ENCODE assay signal across 17 cellular contexts in genomic region chr1:108780937-108781574, GRCh38.
"Had no signal": no experiment of that assay in that cellular context is flagged by ENCODE, and none has a peak within 500 bp of the region (broad histone marks: within the 10 kb centered on the region; RNA-seq: fewer than 3 reads in every experiment).

No MANE protein-coding gene starts in this region.

- H3K4me1 ChIP-seq: heart left ventricle, left ventricle myocardium inferior, sigmoid colon, transverse colon had no signal

- H3K4me1 Mint-ChIP-seq: activated CD4-positive, alpha-beta memory T cell treated with anti-CD3 and anti-CD28 coated beads, Interleukin-2, amount 10 ng/mL, durations not matched to agents 7 days and 5 days; activated naive CD8-positive, alpha-beta T cell treated with anti-CD3 and anti-CD28 coated beads for 36 hours; neural crest cell had no signal

- H3K4me3 ChIP-seq: dorsolateral prefrontal cortex, heart left ventricle, left ventricle myocardium inferior, sigmoid colon, transverse colon had no signal

- H3K27ac Mint-ChIP-seq: activated CD4-positive, alpha-beta memory T cell treated with anti-CD3 and anti-CD28 coated beads, Interleukin-2, amount 10 ng/mL, durations not matched to agents 7 days and 5 days; activated naive CD8-positive, alpha-beta T cell treated with anti-CD3 and anti-CD28 coated beads for 36 hours had no signal

- H3K27me3 ChIP-seq: brain microvascular endothelial cell, dorsolateral prefrontal cortex, heart left ventricle, sigmoid colon, transverse colon had no signal

- ATAC-seq: heart left ventricle had no signal

- FAIRE-seq: islet of Langerhans had no signal

- H3K27me3 Mint-ChIP-seq: activated CD4-positive, alpha-beta memory T cell treated with anti-CD3 and anti-CD28 coated beads, Interleukin-2, amount 10 ng/mL, durations not matched to agents 7 days and 5 days; activated naive CD8-positive, alpha-beta T cell treated with anti-CD3 and anti-CD28 coated beads for 36 hours had no signal

- H3K4me3 Mint-ChIP-seq: activated CD4-positive, alpha-beta memory T cell treated with anti-CD3 and anti-CD28 coated beads, Interleukin-2, amount 10 ng/mL, durations not matched to agents 7 days and 5 days; activated naive CD8-positive, alpha-beta T cell treated with anti-CD3 and anti-CD28 coated beads for 36 hours; neural crest cell had no signal

- H3K27ac ChIP-seq: brain microvascular endothelial cell, heart left ventricle, left ventricle myocardium inferior, sigmoid colon, transverse colon had no signal

- DNase-seq: activated CD4-positive, alpha-beta memory T cell treated with anti-CD3 and anti-CD28 coated beads, Interleukin-2, amount 10 ng/mL, durations not matched to agents 7 days and 5 days; activated CD4-positive, alpha-beta T cell treated with anti-CD3 and anti-CD28 coated beads for 1 hour; activated gamma-delta T cell treated with Interleukin-2 at 50 U/mL for 16 hours; activated naive CD8-positive, alpha-beta T cell treated with anti-CD3 and anti-CD28 coated beads for 36 hours; activated T-cell treated with anti-CD3 and anti-CD28 coated beads, Interleukin-2, amount 50 U/mL, for 48 hours; brain microvascular endothelial cell; dorsolateral prefrontal cortex; foreskin melanocyte; heart left ventricle; left ventricle myocardium inferior; sigmoid colon; stimulated activated CD4-positive, alpha-beta T cell treated with anti-CD3 and anti-CD28 coated beads, Interleukin-2, amount 100 ng/mL, for 24 hours; stimulated activated naive CD4-positive, alpha-beta T cell; substantia nigra; transverse colon had no signal
